In genomic region chr6:88870728-88871330, GRCh38 we compare ENCODE assay signal across 8 cellular contexts.
DNase-seq lines count a peak whose midpoint lies in the region; ATAC-seq and TF ChIP-seq lines count a peak whose summit lies in the region.

No MANE protein-coding gene starts in this region.

- no peak overlapping the region for H3K4me2 ChIP-seq in Karpas-422 (ENCODE audit: low read depth, low read length, poor library complexity, severe bottlenecking)

- no peak overlapping the region for H2AFZ ChIP-seq in Karpas-422 (ENCODE audit: low read length)

- H3K9me2 ChIP-seq in Karpas-422 (replicated peaks; ENCODE audit: insufficient read depth, low read length): no peaks in the 10 kb centered on the region

- no peaks in the 10 kb centered on the region for H3K4me1 Mint-ChIP-seq in type B pancreatic cell (ENCODE audit: unreplicated experiment)

- no peaks in the 10 kb centered on the region for H3K9me3 ChIP-seq in Karpas-422 (ENCODE audit: low read length)
- no peaks in the 10 kb centered on the region for H3K9me3 ChIP-seq in SJCRH30 (replicated peaks)
- no peaks in the 10 kb centered on the region for H3K9me3 ChIP-seq in lung (ENCODE audit: control insufficient read depth in 2 of 2, insufficient read depth in 1 of 2, low read length in 1 of 2)

- no peaks in the 10 kb centered on the region for H3K27me3 Mint-ChIP-seq in type B pancreatic cell

- H3K27ac ChIP-seq in Karpas-422 (ENCODE audit: low read length) (no peak overlapping the region), SJCRH30 (no peak overlapping the region), lung (ENCODE audit: low read depth in 1 of 2, low read length in 1 of 2) (no peak overlapping the region)

- TF ChIP-seq CTCF in choroid plexus epithelial cell (conservative IDR thresholded peaks at IDR 0.05; ENCODE audit: low read depth, low read length): peak; percentile 66
- peak; percentile 55 for TF ChIP-seq CTCF in lung (IDR thresholded peaks at IDR 0.05; ENCODE audit: control extremely low read depth, extremely low read depth)
- peak; percentile 91 for TF ChIP-seq CTCF in type B pancreatic cell (conservative IDR thresholded peaks at IDR 0.05)

- H3K36me3 ChIP-seq in Karpas-422 (ENCODE audit: insufficient read depth, low read length): no peaks in the 10 kb centered on the region
- H3K36me3 ChIP-seq in SJCRH30: 0 out of 2 replicates have a peak, but pooled peaks cover 3% of the 10 kb centered on the region
- peaks cover 0 to 1% of the 10 kb centered on the region in 2 donors for H3K36me3 ChIP-seq in lung (ENCODE audit: control insufficient read depth in 2 of 2, insufficient read depth in 2 of 2, low read length in 2 of 2)

- no peaks in the 10 kb centered on the region for H3K27me3 ChIP-seq in Karpas-422 (ENCODE audit: low read length)
- no peaks in the 10 kb centered on the region for H3K27me3 ChIP-seq in SJCRH30
- H3K27me3 ChIP-seq in lung (ENCODE audit: control insufficient read depth, insufficient read depth): no peaks in the 10 kb centered on the region

- WGBS in lung, 2 donors: 3 to 8% methylated on average over 1 of the region's 1 CpG

- H3K9ac ChIP-seq in Karpas-422 (ENCODE audit: low read length): no peak overlapping the region

- H3K79me2 ChIP-seq in Karpas-422 (ENCODE audit: low read length): peaks cover 68% of the 10 kb centered on the region

- H3K36me3 Mint-ChIP-seq in type B pancreatic cell: no peaks in the 10 kb centered on the region

- no peak overlapping the region for H3K27ac Mint-ChIP-seq in type B pancreatic cell

- H3K9me3 Mint-ChIP-seq in type B pancreatic cell: no peaks in the 10 kb centered on the region

- H3K4me3 ChIP-seq in Karpas-422 (ENCODE audit: low read length) (no peak overlapping the region), SJCRH30 (no peak overlapping the region), choroid plexus epithelial cell (ENCODE audit: low read depth, low read length) (no peak overlapping the region), lung (no peak overlapping the region)

- no peaks in the 10 kb centered on the region for H4K20me1 ChIP-seq in Karpas-422 (ENCODE audit: insufficient read depth, low read depth, low read length)

- H3K4me1 ChIP-seq in Karpas-422 (ENCODE audit: low read length) (peaks cover 36% of the 10 kb centered on the region), SJCRH30 (peaks cover 10% of the 10 kb centered on the region), lung (ENCODE audit: control insufficient read depth in 2 of 2, insufficient read depth in 2 of 2, low read length in 2 of 2) (no peaks in the 10 kb centered on the region)

- ATAC-seq in lung (ENCODE audit: insufficient read depth, low FRiP score): no peak
- no peak for ATAC-seq in HG03571 (IDR thresholded peaks at IDR 0.05; ENCODE audit: unreplicated experiment)

- no peak overlapping the region for H3K4me3 Mint-ChIP-seq in type B pancreatic cell

- peak; percentile 15 for DNase-seq in activated naive CD4-positive, alpha-beta T cell treated with Interleukin-2 at 50 U/mL for 16 hours
- no peak for DNase-seq in activated naive CD4-positive, alpha-beta T cell (lab: John Stamatoyannopoulos, UW)
- DNase-seq in Karpas-422 (peak; percentile 88), SJCRH30 (peak; percentile 32 to 79), choroid plexus epithelial cell (ENCODE audit: low read depth) (peak; percentile 85), lung (ENCODE audit: low spot score) (no peak), type B pancreatic cell (ENCODE audit: extremely low spot score, unreplicated experiment) (no peak)

Comparison
In these comparisons a context has a peak if more than half of its experiments do, and no peak if none do; other contexts are left out.
1. DNase-seq: peak in activated naive CD4-positive, alpha-beta T cell treated with Interleukin-2 at 50 U/mL for 16 hours (single experiment), Karpas-422 (single experiment), SJCRH30 (2 of 2) and choroid plexus epithelial cell (single experiment); none in activated naive CD4-positive, alpha-beta T cell (0 of 4), lung (single experiment) and type B pancreatic cell (single experiment).
2. Peak in every context shown above with its lines, with median percentiles within 50 percentile points of each other: CTCF ChIP-seq.